ENCODE assay signal across 8 cellular contexts in genomic region chr3:188153498-188153948, GRCh38. TPM values are rescaled to one million over a fixed set of nuclear protein-coding genes. Genes with fewer than 3 reads are reported as not detected.
DNase-seq lines count a peak whose midpoint lies in the region; ATAC-seq and TF ChIP-seq lines count a peak whose summit lies in the region.

No MANE protein-coding gene starts in this region.

- POLR2A ChIA-PET in Panc1 (lab: Charles Lee) = interaction anchor here (0.6 to 1.2 kb wide), 5 partner anchors 99 to 527 kb away, joined by 3 to 5 read pairs (median 4); partner anchors contain the start of gene BCL6

- TF ChIP-seq CTCF in AG09319 (IDR thresholded peaks at IDR 0.05; ENCODE audit: low read depth, low read length) (no peak), Panc1 (IDR thresholded peaks at IDR 0.05) (no peak), glutamatergic neuron (IDR thresholded peaks at IDR 0.05; ENCODE audit: partially characterized antibody, unreplicated experiment) (no peak)

- CTCF ChIA-PET in Panc1 (lab: Charles Lee) = interaction anchor here (1.6 kb wide), 1 partner anchor 413 kb away, joined by 3 read pairs; no protein-coding TSS in a partner anchor

- no peaks in the 10 kb centered on the region for H3K36me3 ChIP-seq in Panc1 (ENCODE audit: control insufficient read depth, insufficient read depth, low read length)
- H3K36me3 ChIP-seq in adipocyte (ENCODE audit: control insufficient read depth, insufficient read depth, low read length, severe bottlenecking) = no peaks in the 10 kb centered on the region

- H3K4me1 ChIP-seq in Panc1 (ENCODE audit: control insufficient read depth, insufficient read depth, low read length) (peaks cover 29% of the 10 kb centered on the region), adipocyte (ENCODE audit: control insufficient read depth, insufficient read depth, low read length) (peaks cover 18% of the 10 kb centered on the region)

- peak overlapping the region; percentile 97 for H3K4me3 Mint-ChIP-seq in glutamatergic neuron (ENCODE audit: unreplicated experiment)

- H3K27ac ChIP-seq in Panc1 (ENCODE audit: low read length) = peak overlapping the region; percentile 93

- H3K27me3 ChIP-seq in Panc1 (ENCODE audit: control insufficient read depth, insufficient read depth, low read length) = no peaks in the 10 kb centered on the region
- H3K27me3 ChIP-seq in adipocyte (replicated peaks; ENCODE audit: control insufficient read depth, insufficient read depth, low read length) = no peaks in the 10 kb centered on the region

- no TSS peak for BruUV-seq in Panc1 (replicated peaks; lab: Mats Ljungman, UMichigan)

- no peaks in the 10 kb centered on the region for H3K4me1 Mint-ChIP-seq in glutamatergic neuron (ENCODE audit: low read depth, unreplicated experiment)

- no peaks in the 10 kb centered on the region for H3K27me3 Mint-ChIP-seq in glutamatergic neuron (ENCODE audit: unreplicated experiment)

- intact Hi-C loops in Panc1 (cut with micrococcal nuclease; ENCODE audit: unreplicated experiment) = loop anchor here (2.0 to 10.0 kb wide), 3 partner anchors 111 to 793 kb away; partner anchors contain the start of gene BCL6

- H3K9me3 Mint-ChIP-seq in glutamatergic neuron (ENCODE audit: unreplicated experiment) = no peaks in the 10 kb centered on the region

- H3K36me3 Mint-ChIP-seq in glutamatergic neuron (ENCODE audit: unreplicated experiment) = no peaks in the 10 kb centered on the region

- H3K4me3 ChIP-seq in Panc1 (ENCODE audit: low read depth in 2 of 2, low read length in 2 of 2) (peak overlapping the region; percentile 81 to 95), adipocyte (ENCODE audit: low read length) (peak overlapping the region; percentile 97)

- H3K9ac ChIP-seq in adipocyte (ENCODE audit: low read length) = peak overlapping the region; percentile 98

- ATAC-seq in GM19025 (IDR thresholded peaks at IDR 0.05; ENCODE audit: low read depth, unreplicated experiment) (peak; percentile 21), Panc1 (peak; percentile 79)

- peak; percentile 91 for DNase-seq in AG09319 (ENCODE audit: extremely low read depth, low read depth)
- DNase-seq in HT1080 (ENCODE audit: low read depth) = peak; percentile 87
- DNase-seq in Panc1 (ENCODE audit: low read depth, low spot score) = peak; percentile 54
- peak; percentile 96 for DNase-seq in adipocyte (ENCODE audit: low read depth)
- peak; percentile 67 for DNase-seq in glutamatergic neuron
- DNase-seq in non-pigmented ciliary epithelial cell (ENCODE audit: low read depth) = peak; percentile 82
- no peak for DNase-seq in middle frontal gyrus (ENCODE audit: extremely low spot score, low spot score)

- peak overlapping the region; percentile 46 for H3K27ac Mint-ChIP-seq in glutamatergic neuron (ENCODE audit: unreplicated experiment)

- in situ Hi-C loops in Panc1 (cut with HindIII; ENCODE audit: low pct_unique_long_range_greater_than_20kb, low sequenced_read_pairs) = no loop called here

- H3K9me3 ChIP-seq in Panc1 (ENCODE audit: control insufficient read depth, insufficient read depth, low read depth, low read length) (no peaks in the 10 kb centered on the region), adipocyte (ENCODE audit: control insufficient read depth, low read length) (no peaks in the 10 kb centered on the region)

RNA-seq across cellular contexts. Expression of gene LPP, which starts 0.4 kb away (rescaled TPM):
- 11.7 and 17.4 TPM in 2 replicates for total RNA-seq in HT1080 (2014; rRNA removed; shearing (Covaris generic))
- polyA plus RNA-seq in HT1080 (2015; cell fraction: cytosol; rRNA removed) = 6.7 and 13.0 TPM in 2 replicates
- 17.2 and 19.8 TPM in 2 replicates for polyA plus RNA-seq in HT1080 (2015; cell fraction: nucleus; rRNA removed)
- total RNA-seq in Panc1 (2021; ENCODE audit: unreplicated experiment) (90.0 TPM), glutamatergic neuron (ENCODE audit: unreplicated experiment) (23.1 TPM)
- polyA plus RNA-seq in Panc1 (2012; ENCODE audit: insufficient read length) = 13.9 TPM
